18 cellular contexts compared by ENCODE assay signal in the genomic region with DNA sequence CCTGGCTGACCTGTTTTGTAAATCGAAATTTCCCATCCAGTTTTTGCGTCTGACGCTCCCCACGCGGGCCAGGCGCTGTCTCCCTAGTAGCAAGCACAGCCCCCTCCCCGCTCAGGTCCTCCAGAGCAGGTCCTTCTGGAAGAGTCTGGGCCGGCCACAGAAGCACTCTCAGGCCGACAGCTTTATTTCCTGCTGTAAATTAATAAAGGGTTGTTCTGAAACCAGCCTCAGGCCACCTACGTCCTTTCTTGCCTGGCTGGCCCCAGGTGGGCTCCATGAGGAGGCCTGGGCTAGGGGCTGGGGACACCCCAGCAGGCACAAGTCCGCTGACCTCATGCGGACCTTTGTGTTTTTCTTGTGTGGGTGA. TPM values are rescaled to one million over a fixed set of nuclear protein-coding genes. Genes with fewer than 3 reads are reported as not detected.
DNase-seq lines count a peak whose midpoint lies in the region; ATAC-seq and TF ChIP-seq lines count a peak whose summit lies in the region.
"Had no signal": no experiment of that assay in that cellular context is flagged by ENCODE, and none has a peak within 500 bp of the region (broad histone marks: within the 10 kb centered on the region; RNA-seq: fewer than 3 reads in every experiment).

No MANE protein-coding gene starts in this region.

- H3K9me3 Mint-ChIP-seq in GM23338 = no peaks in the 10 kb centered on the region
- H3K9me3 Mint-ChIP-seq: H9 had no signal

- peaks cover 15% of the 10 kb centered on the region; the same call in 2 of the 3 replicates for H3K4me1 Mint-ChIP-seq in GM23338

- H3K27ac ChIP-seq in GM23338 (ENCODE audit: low read depth) = 0 out of 2 replicates have a peak overlapping the region, but pooled peaks have one; percentile 14
- no peak overlapping the region for H3K27ac ChIP-seq in coronary artery
- H3K27ac ChIP-seq in left lung = no peak overlapping the region
- H3K27ac ChIP-seq in testis = no peak overlapping the region
- H3K27ac ChIP-seq: epithelial cell of prostate, Peyer's patch had no signal

- H3K27me3 ChIP-seq in GM23338 (ENCODE audit: insufficient read depth) (no peaks in the 10 kb centered on the region), left lung (peaks cover 12 to 31% of the 10 kb centered on the region in 2 donors), testis (no peaks in the 10 kb centered on the region)
- H3K27me3 ChIP-seq: Peyer's patch had no signal

- H3K4me3 Mint-ChIP-seq in GM23338 = no peak overlapping the region
- H3K4me3 Mint-ChIP-seq: H9 had no signal

- DNase-seq in GM23338 (ENCODE audit: low spot score) = no peak
- DNase-seq in coronary artery (ENCODE audit: low spot score) = peak; percentile 24
- DNase-seq in left lung = peak in 1 of 2 donors; percentile 41
- peak; percentile 12 for DNase-seq in testis
- no peak for DNase-seq in GM10248 (ENCODE audit: extremely low spot score)
- DNase-seq: activated T-cell treated with anti-CD3 and anti-CD28 coated beads for 4 hours; DMS53; MV-4-11; NCI-H2107; NCI-H774; stimulated activated CD4-positive, alpha-beta T cell treated with anti-CD3 and anti-CD28 coated beads, Interleukin-2, amount 100 ng/mL, for 24 hours; trophoblast cell had no signal

- peaks cover 5% of the 10 kb centered on the region for H3K27me3 Mint-ChIP-seq in GM23338 (ENCODE audit: insufficient read depth, low read depth, poor library complexity)

- TF ChIP-seq CTCF in GM23338 (conservative IDR thresholded peaks at IDR 0.05; ENCODE audit: low read depth in 2 of 2) (no peak), coronary artery (IDR thresholded peaks at IDR 0.05) (no peak), left lung (IDR thresholded peaks at IDR 0.05) (no peak), testis (IDR thresholded peaks at IDR 0.05) (no peak), GM10248 (IDR thresholded peaks at IDR 0.05; ENCODE audit: control extremely low read depth, extremely low read depth, low read depth, missing control alignments) (no peak)

- H3K4me1 ChIP-seq in GM23338 (ENCODE audit: insufficient read depth) (no peaks in the 10 kb centered on the region), left lung (peaks cover 0 to 3% of the 10 kb centered on the region in 2 donors), testis (peaks cover 6% of the 10 kb centered on the region)
- H3K4me1 ChIP-seq: Peyer's patch had no signal

- no peaks in the 10 kb centered on the region for H4K20me1 ChIP-seq in GM23338 (replicated peaks; ENCODE audit: insufficient read depth)

- intact Hi-C loops in left lung (cut with DNase I) (no loop called here), testis (cut with DNase I; ENCODE audit: low total_unique reads) (no loop called here)

- no peak for ATAC-seq in GM23338
- ATAC-seq in left lung = peak; percentile 47
- no peak for ATAC-seq in HG03342 (IDR thresholded peaks at IDR 0.05; ENCODE audit: unreplicated experiment)
- ATAC-seq in GM18867 (IDR thresholded peaks at IDR 0.05; ENCODE audit: unreplicated experiment) = no peak
- ATAC-seq: activated CD4-positive, CD25-positive, alpha-beta regulatory T cell treated with anti-CD3 and anti-CD28 coated beads, Interleukin-2, amount 50 U/mL, for 24 hours had no signal

- H3K4me2 ChIP-seq in GM23338 = no peak overlapping the region

- H3K79me2 ChIP-seq in GM23338 (replicated peaks; ENCODE audit: insufficient read depth) = no peaks in the 10 kb centered on the region

- H3K36me3 Mint-ChIP-seq in GM23338 (ENCODE audit: low read depth) = no peaks in the 10 kb centered on the region

- H3K36me3 ChIP-seq in GM23338 (ENCODE audit: insufficient read depth) (no peaks in the 10 kb centered on the region), left lung (no peaks in the 10 kb centered on the region), testis (ENCODE audit: low read depth, missing control alignments) (no peaks in the 10 kb centered on the region)
- H3K36me3 ChIP-seq: Peyer's patch had no signal

- H3K4me3 ChIP-seq in GM23338 (no peak overlapping the region), coronary artery (no peak overlapping the region), left lung (no peak overlapping the region), testis (no peak overlapping the region)
- H3K4me3 ChIP-seq: Peyer's patch had no signal

- no peak for TF ChIP-seq POLR2A in testis (IDR thresholded peaks at IDR 0.05)

- no peaks in the 10 kb centered on the region for H3K9me3 ChIP-seq in left lung
- no peaks in the 10 kb centered on the region for H3K9me3 ChIP-seq in testis
- H3K9me3 ChIP-seq: Peyer's patch had no signal

- no peak overlapping the region for H3K27ac Mint-ChIP-seq in GM23338

- CTCF ChIA-PET in GM10248 (lab: Yijun Ruan, JAX) = no interaction called here

- no peaks in the 10 kb centered on the region for H3F3A ChIP-seq in GM23338 (replicated peaks; ENCODE audit: low read depth)

- POLR2A ChIA-PET in GM10248 (lab: Yijun Ruan, JAX) = no interaction called here

- H3K9me2 ChIP-seq in GM23338 (ENCODE audit: insufficient read depth) = no peaks in the 10 kb centered on the region

- H2AFZ ChIP-seq in GM23338 = no peak overlapping the region

- 80 to 84% methylated on average over 12 of the region's 12 CpGs for WGBS in testis, 2 donors

TF ChIP-seq in GM23338, 12 proteins besides CTCF, POLR2A, EP300 and RAD21 (continues in another document):
- TF ChIP-seq NANOG (IDR thresholded peaks at IDR 0.05; ENCODE audit: borderline replicate concordance) = no peak
- TF ChIP-seq POLR2AphosphoS5 (IDR thresholded peaks at IDR 0.05; ENCODE audit: low read depth) = no peak
- TF ChIP-seq, protein P1, sequence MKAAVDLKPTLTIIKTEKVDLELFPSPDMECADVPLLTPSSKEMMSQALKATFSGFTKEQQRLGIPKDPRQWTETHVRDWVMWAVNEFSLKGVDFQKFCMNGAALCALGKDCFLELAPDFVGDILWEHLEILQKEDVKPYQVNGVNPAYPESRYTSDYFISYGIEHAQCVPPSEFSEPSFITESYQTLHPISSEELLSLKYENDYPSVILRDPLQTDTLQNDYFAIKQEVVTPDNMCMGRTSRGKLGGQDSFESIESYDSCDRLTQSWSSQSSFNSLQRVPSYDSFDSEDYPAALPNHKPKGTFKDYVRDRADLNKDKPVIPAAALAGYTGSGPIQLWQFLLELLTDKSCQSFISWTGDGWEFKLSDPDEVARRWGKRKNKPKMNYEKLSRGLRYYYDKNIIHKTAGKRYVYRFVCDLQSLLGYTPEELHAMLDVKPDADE (IDR thresholded peaks at IDR 0.05) = no peak
- no peak for TF ChIP-seq ZNF331 (CRISPR knock-in tag; IDR thresholded peaks at IDR 0.05; ENCODE audit: low read depth)
- no peak for TF ChIP-seq EZH2phosphoT487 (IDR thresholded peaks at IDR 0.05; ENCODE audit: unreplicated experiment)
- TF ChIP-seq CREB1 (CRISPR knock-in tag; IDR thresholded peaks at IDR 0.05; ENCODE audit: low read depth) = no peak
- TF ChIP-seq JUNB (IDR thresholded peaks at IDR 0.05; ENCODE audit: unreplicated experiment) = no peak
- no peak for TF ChIP-seq ZNF114 (CRISPR knock-in tag; IDR thresholded peaks at IDR 0.05)
- TF ChIP-seq, protein P2, sequence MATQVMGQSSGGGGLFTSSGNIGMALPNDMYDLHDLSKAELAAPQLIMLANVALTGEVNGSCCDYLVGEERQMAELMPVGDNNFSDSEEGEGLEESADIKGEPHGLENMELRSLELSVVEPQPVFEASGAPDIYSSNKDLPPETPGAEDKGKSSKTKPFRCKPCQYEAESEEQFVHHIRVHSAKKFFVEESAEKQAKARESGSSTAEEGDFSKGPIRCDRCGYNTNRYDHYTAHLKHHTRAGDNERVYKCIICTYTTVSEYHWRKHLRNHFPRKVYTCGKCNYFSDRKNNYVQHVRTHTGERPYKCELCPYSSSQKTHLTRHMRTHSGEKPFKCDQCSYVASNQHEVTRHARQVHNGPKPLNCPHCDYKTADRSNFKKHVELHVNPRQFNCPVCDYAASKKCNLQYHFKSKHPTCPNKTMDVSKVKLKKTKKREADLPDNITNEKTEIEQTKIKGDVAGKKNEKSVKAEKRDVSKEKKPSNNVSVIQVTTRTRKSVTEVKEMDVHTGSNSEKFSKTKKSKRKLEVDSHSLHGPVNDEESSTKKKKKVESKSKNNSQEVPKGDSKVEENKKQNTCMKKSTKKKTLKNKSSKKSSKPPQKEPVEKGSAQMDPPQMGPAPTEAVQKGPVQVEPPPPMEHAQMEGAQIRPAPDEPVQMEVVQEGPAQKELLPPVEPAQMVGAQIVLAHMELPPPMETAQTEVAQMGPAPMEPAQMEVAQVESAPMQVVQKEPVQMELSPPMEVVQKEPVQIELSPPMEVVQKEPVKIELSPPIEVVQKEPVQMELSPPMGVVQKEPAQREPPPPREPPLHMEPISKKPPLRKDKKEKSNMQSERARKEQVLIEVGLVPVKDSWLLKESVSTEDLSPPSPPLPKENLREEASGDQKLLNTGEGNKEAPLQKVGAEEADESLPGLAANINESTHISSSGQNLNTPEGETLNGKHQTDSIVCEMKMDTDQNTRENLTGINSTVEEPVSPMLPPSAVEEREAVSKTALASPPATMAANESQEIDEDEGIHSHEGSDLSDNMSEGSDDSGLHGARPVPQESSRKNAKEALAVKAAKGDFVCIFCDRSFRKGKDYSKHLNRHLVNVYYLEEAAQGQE (IDR thresholded peaks at IDR 0.05; ENCODE audit: unreplicated experiment) = no peak
- TF ChIP-seq STAT1 (IDR thresholded peaks at IDR 0.05; ENCODE audit: unreplicated experiment) = no peak
- no peak for TF ChIP-seq EZH2 (IDR thresholded peaks at IDR 0.05; ENCODE audit: low read depth, unreplicated experiment)

RNA-seq across cellular contexts. Expression of a gene that starts 35.2 kb away (rescaled TPM):
- total RNA-seq in GM23338 (2014; rRNA removed; shearing (Covaris generic)) = not detected in 2 replicates
- polyA plus RNA-seq in GM23338 (2016; fragmentation: Nextera tagmentation; extraction: Ambion mirVana) = not detected in 2 replicates
- total RNA-seq in left lung = under 1 TPM; 0.17 to 0.18 TPM
- total RNA-seq in testis = 10 to 100 TPM; 12.1 to 12.5 TPM
- polyA plus RNA-seq in testis (ENCODE audit: insufficient read depth, low read depth, low replicate concordance) = 4.0 TPM

Comparison
In these comparisons a context has a peak if more than half of its experiments do, and no peak if none do; other contexts are left out.
1. DNase-seq: peak in coronary artery (single experiment) and testis (single experiment); none in GM23338 (single experiment) and GM10248 (single experiment).
2. RNA of a gene that starts 35.2 kb away (total RNA-seq): 12.1 to 12.5 TPM in testis; 0.17 to 0.18 TPM in left lung and not detected in GM23338; every median in the first group is over 10 times any median in the second.